Comparison of ENCODE assay signal across 16 cellular contexts in the genomic region with DNA sequence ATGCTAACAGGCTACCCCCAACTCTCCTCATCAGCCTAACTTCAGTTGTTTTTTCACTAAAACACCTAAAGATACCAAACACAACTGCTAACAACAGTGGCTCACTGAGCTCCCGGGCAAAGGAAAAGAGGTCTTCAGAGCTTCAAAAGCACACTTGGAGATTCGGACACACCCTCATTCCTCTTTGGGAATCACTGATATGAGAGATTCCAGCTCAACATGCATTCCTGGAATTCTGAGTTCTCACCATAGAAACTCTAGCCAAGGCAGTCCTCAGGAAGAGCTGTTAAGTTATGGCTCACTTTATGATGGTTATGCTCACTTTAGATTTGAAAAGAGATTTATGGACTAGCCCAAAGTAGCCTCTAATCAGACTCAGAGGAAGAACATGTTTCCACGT. TPM values are rescaled to one million over a fixed set of nuclear protein-coding genes. Genes with fewer than 3 reads are reported as not detected.
DNase-seq lines count a peak whose midpoint lies in the region; ATAC-seq and TF ChIP-seq lines count a peak whose summit lies in the region.
"Had no signal": no experiment of that assay in that cellular context is flagged by ENCODE, and none has a peak within 500 bp of the region (broad histone marks: within the 10 kb centered on the region; RNA-seq: fewer than 3 reads in every experiment).

No MANE protein-coding gene starts in this region.

- H3K9me3 ChIP-seq in cardiac muscle cell (ENCODE audit: low read depth), result no peaks in the 10 kb centered on the region
- no peaks in the 10 kb centered on the region for H3K9me3 ChIP-seq in right atrium auricular region
- H3K9me3 ChIP-seq in upper lobe of right lung, result no peaks in the 10 kb centered on the region

- no peaks in the 10 kb centered on the region for H3K9me3 Mint-ChIP-seq in activated T-helper 1 cell treated with anti-CD3 and anti-CD28 coated beads, Interleukin-12 subunit alpha, Interleukin-12 subunit beta, Interleukin-2, Interleukin-4 antibody, amounts not matched to agents 30 ng/mL and 10 ng/mL and 1 ng/mL, durations not matched to agents 14 hours and 24 hours and 36 hours
- H3K9me3 Mint-ChIP-seq: activated naive CD8-positive, alpha-beta T cell treated with anti-CD3 and anti-CD28 coated beads, Interleukin-2, amount 10 ng/mL, durations not matched to agents 7 days and 5 days; effector memory CD8-positive, alpha-beta T cell; stimulated activated naive B cell treated with anti-CD40 and anti-IgM and Interleukin-4, amounts not matched to agents 10 μg/mL and 1 μg/mL and 100 μg/mL, for 72 hours had no signal

- TF ChIP-seq CTCF in cardiac muscle cell (IDR thresholded peaks at IDR 0.05; ENCODE audit: low read depth, low read length) (no peak), right atrium auricular region (IDR thresholded peaks at IDR 0.05) (no peak), upper lobe of right lung (IDR thresholded peaks at IDR 0.05) (no peak)

- H3K4me3 ChIP-seq in cardiac muscle cell (no peak overlapping the region), right atrium auricular region (no peak overlapping the region), upper lobe of right lung (peak overlapping the region; percentile 30)

- no peaks in the 10 kb centered on the region for H3K4me1 Mint-ChIP-seq in activated T-helper 1 cell treated with anti-CD3 and anti-CD28 coated beads, Interleukin-12 subunit alpha, Interleukin-12 subunit beta, Interleukin-2, Interleukin-4 antibody, amounts not matched to agents 30 ng/mL and 10 ng/mL and 1 ng/mL, durations not matched to agents 14 hours and 24 hours and 36 hours (ENCODE audit: low read depth)
- H3K4me1 Mint-ChIP-seq: activated naive CD8-positive, alpha-beta T cell treated with anti-CD3 and anti-CD28 coated beads, Interleukin-2, amount 10 ng/mL, durations not matched to agents 7 days and 5 days; stimulated activated naive B cell treated with anti-CD40 and anti-IgM and Interleukin-4, amounts not matched to agents 10 μg/mL and 1 μg/mL and 100 μg/mL, for 72 hours had no signal

- peak; percentile 58 for ATAC-seq in upper lobe of right lung
- ATAC-seq: effector memory CD8-positive, alpha-beta T cell; stimulated activated naive B cell treated with anti-CD40 and anti-IgM and Interleukin-4, amounts not matched to agents 10 μg/mL and 1 μg/mL and 100 μg/mL, for 72 hours had no signal

- no peaks in the 10 kb centered on the region for H3K27me3 Mint-ChIP-seq in activated T-helper 1 cell treated with anti-CD3 and anti-CD28 coated beads, Interleukin-12 subunit alpha, Interleukin-12 subunit beta, Interleukin-2, Interleukin-4 antibody, amounts not matched to agents 30 ng/mL and 10 ng/mL and 1 ng/mL, durations not matched to agents 14 hours and 24 hours and 36 hours (ENCODE audit: insufficient read depth)

- H3K27me3 ChIP-seq in cardiac muscle cell (no peaks in the 10 kb centered on the region), right atrium auricular region (no peaks in the 10 kb centered on the region), upper lobe of right lung (no peaks in the 10 kb centered on the region)

- no peak overlapping the region for H3K27ac Mint-ChIP-seq in activated T-helper 1 cell treated with anti-CD3 and anti-CD28 coated beads, Interleukin-12 subunit alpha, Interleukin-12 subunit beta, Interleukin-2, Interleukin-4 antibody, amounts not matched to agents 30 ng/mL and 10 ng/mL and 1 ng/mL, durations not matched to agents 14 hours and 24 hours and 36 hours
- H3K27ac Mint-ChIP-seq: activated naive CD8-positive, alpha-beta T cell treated with anti-CD3 and anti-CD28 coated beads, Interleukin-2, amount 10 ng/mL, durations not matched to agents 7 days and 5 days; effector memory CD8-positive, alpha-beta T cell; stimulated activated naive B cell treated with anti-CD40 and anti-IgM and Interleukin-4, amounts not matched to agents 10 μg/mL and 1 μg/mL and 100 μg/mL, for 72 hours had no signal

- H3K36me3 ChIP-seq in cardiac muscle cell (no peaks in the 10 kb centered on the region), right atrium auricular region (no peaks in the 10 kb centered on the region), upper lobe of right lung (no peaks in the 10 kb centered on the region)

- H3K36me3 Mint-ChIP-seq in activated T-helper 1 cell treated with anti-CD3 and anti-CD28 coated beads, Interleukin-12 subunit alpha, Interleukin-12 subunit beta, Interleukin-2, Interleukin-4 antibody, amounts not matched to agents 30 ng/mL and 10 ng/mL and 1 ng/mL, durations not matched to agents 14 hours and 24 hours and 36 hours (ENCODE audit: low read depth), result no peaks in the 10 kb centered on the region
- H3K36me3 Mint-ChIP-seq: activated naive CD8-positive, alpha-beta T cell treated with anti-CD3 and anti-CD28 coated beads, Interleukin-2, amount 10 ng/mL, durations not matched to agents 7 days and 5 days; stimulated activated naive B cell treated with anti-CD40 and anti-IgM and Interleukin-4, amounts not matched to agents 10 μg/mL and 1 μg/mL and 100 μg/mL, for 72 hours had no signal

- H3K27ac ChIP-seq in cardiac muscle cell (no peak overlapping the region), right atrium auricular region (peak overlapping the region in 1 of 2 donors; percentile 13), upper lobe of right lung (peak overlapping the region; percentile 58)
- H3K27ac ChIP-seq: 22Rv1 had no signal

- H3K4me1 ChIP-seq in cardiac muscle cell (ENCODE audit: low read depth), result peaks cover 7% of the 10 kb centered on the region
- H3K4me1 ChIP-seq in right atrium auricular region, result peaks cover 0 to 30% of the 10 kb centered on the region in 2 donors
- peaks cover 8% of the 10 kb centered on the region for H3K4me1 ChIP-seq in upper lobe of right lung

- H3K4me3 Mint-ChIP-seq in activated T-helper 1 cell treated with anti-CD3 and anti-CD28 coated beads, Interleukin-12 subunit alpha, Interleukin-12 subunit beta, Interleukin-2, Interleukin-4 antibody, amounts not matched to agents 30 ng/mL and 10 ng/mL and 1 ng/mL, durations not matched to agents 14 hours and 24 hours and 36 hours, result no peak overlapping the region
- H3K4me3 Mint-ChIP-seq: activated naive CD8-positive, alpha-beta T cell treated with anti-CD3 and anti-CD28 coated beads, Interleukin-2, amount 10 ng/mL, durations not matched to agents 7 days and 5 days; effector memory CD8-positive, alpha-beta T cell; neural crest cell; stimulated activated naive B cell treated with anti-CD40 and anti-IgM and Interleukin-4, amounts not matched to agents 10 μg/mL and 1 μg/mL and 100 μg/mL, for 72 hours had no signal

- intact Hi-C loops in upper lobe of right lung (cut with DNase I), result no loop called here
- intact Hi-C loops in activated T-helper 1 cell treated with anti-CD3 and anti-CD28 coated beads, Interleukin-12 subunit alpha, Interleukin-12 subunit beta, Interleukin-2, Interleukin-4 antibody, amounts not matched to agents 30 ng/mL and 10 ng/mL and 1 ng/mL, durations not matched to agents 14 hours and 24 hours and 36 hours (cut with micrococcal nuclease), result no loop called here

- peak; percentile 40 to 59 for DNase-seq in cardiac muscle cell (ENCODE audit: low read depth in 1 of 2, low spot score in 1 of 2)
- no peak for DNase-seq in right atrium auricular region (ENCODE audit: low spot score)
- DNase-seq in amniotic epithelial cell (ENCODE audit: low read depth), result peak; percentile 63
- peak; percentile 48 for DNase-seq in kidney glomerular epithelial cell (lab: John Stamatoyannopoulos, UW)
- no peak for DNase-seq in upper lobe of right lung
- no peak for DNase-seq in activated T-helper 1 cell treated with anti-CD3 and anti-CD28 coated beads, Interleukin-12 subunit alpha, Interleukin-12 subunit beta, Interleukin-2, Interleukin-4 antibody, amounts not matched to agents 30 ng/mL and 10 ng/mL and 1 ng/mL, durations not matched to agents 14 hours and 24 hours and 36 hours (ENCODE audit: low spot score)
- no peak for DNase-seq in NOMO-1 (lab: John Stamatoyannopoulos, UW; ENCODE audit: unreplicated experiment in 2 of 2)
- DNase-seq in stimulated activated naive CD4-positive, alpha-beta T cell treated with Interleukin-2 at 50 U/mL for 16 hours (lab: John Stamatoyannopoulos, UW), result no peak
- DNase-seq: activated naive CD8-positive, alpha-beta T cell treated with anti-CD3 and anti-CD28 coated beads, Interleukin-2, amount 10 ng/mL, durations not matched to agents 7 days and 5 days; effector memory CD8-positive, alpha-beta T cell; NCI-H187 treated with DMSO at 0.1 percent for 48 hours; stimulated activated naive B cell treated with anti-CD40 and anti-IgM and Interleukin-4, amounts not matched to agents 10 μg/mL and 1 μg/mL and 100 μg/mL, for 72 hours; T-helper 1 cell had no signal

RNA-seq across cellular contexts. Expression of a gene that starts 40.1 kb away (rescaled TPM):
- total RNA-seq in cardiac muscle cell, result 3.2 and 6.4 TPM in 2 replicates
- 3.8 and 6.8 TPM in 2 replicates for polyA plus RNA-seq in cardiac muscle cell
- total RNA-seq in right atrium auricular region, result 10 to 100 TPM; 13.5 to 20.2 TPM
- 27.4 TPM for total RNA-seq in upper lobe of right lung
- not detected in 2 replicates for total RNA-seq in activated T-helper 1 cell treated with anti-CD3 and anti-CD28 coated beads, Interleukin-12 subunit alpha, Interleukin-12 subunit beta, Interleukin-2, Interleukin-4 antibody, amounts not matched to agents 30 ng/mL and 10 ng/mL and 1 ng/mL, durations not matched to agents 14 hours and 24 hours and 36 hours
- total RNA-seq: activated naive CD8-positive, alpha-beta T cell treated with anti-CD3 and anti-CD28 coated beads, Interleukin-2, amount 10 ng/mL, durations not matched to agents 7 days and 5 days; G401 had no signal

Comparison
In these comparisons a context has a peak if more than half of its experiments do, and no peak if none do; other contexts are left out.
1. DNase-seq: peak in cardiac muscle cell (2 of 2), amniotic epithelial cell (single experiment) and kidney glomerular epithelial cell (single experiment); none in right atrium auricular region (single experiment), upper lobe of right lung (single experiment), activated T-helper 1 cell treated with anti-CD3 and anti-CD28 coated beads, Interleukin-12 subunit alpha, Interleukin-12 subunit beta, Interleukin-2, Interleukin-4 antibody, amounts not matched to agents 30 ng/mL and 10 ng/mL and 1 ng/mL, durations not matched to agents 14 hours and 24 hours and 36 hours (single experiment), NOMO-1 (0 of 2) and stimulated activated naive CD4-positive, alpha-beta T cell treated with Interleukin-2 at 50 U/mL for 16 hours (single experiment).